Comparison of ENCODE assay signal across 21 cellular contexts in the genomic region with DNA sequence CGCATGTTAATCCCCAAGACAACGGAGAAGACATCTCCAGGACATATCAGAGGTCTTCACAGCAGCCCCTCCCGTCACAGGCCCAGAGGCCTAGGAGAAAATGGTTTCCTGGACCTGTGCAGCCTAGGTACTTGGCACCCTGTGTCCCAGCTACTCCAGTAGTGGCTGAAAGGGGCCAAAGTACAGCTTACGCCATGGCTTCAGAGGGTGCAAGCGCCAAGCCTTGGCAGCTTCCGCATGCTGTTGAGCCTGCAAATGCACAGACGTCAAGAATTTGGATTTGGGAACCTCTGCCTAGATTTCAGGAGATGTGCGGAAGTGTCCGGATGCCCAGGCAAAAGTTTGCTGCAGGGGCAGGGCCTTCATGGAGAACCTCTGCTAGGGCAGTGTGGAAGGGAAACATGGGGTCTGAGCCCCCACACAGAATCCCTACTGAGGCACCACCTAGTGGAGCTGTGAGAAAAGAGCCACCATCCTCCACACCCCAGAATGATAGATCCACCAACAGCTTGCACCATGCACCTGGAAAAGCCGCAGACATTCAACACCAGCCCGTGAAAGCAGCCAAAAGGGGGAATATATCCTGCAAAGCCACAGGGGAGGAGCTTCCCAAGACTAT.
"Had no signal": no experiment of that assay in that cellular context is flagged by ENCODE, and none has a peak within 500 bp of the region (broad histone marks: within the 10 kb centered on the region; RNA-seq: fewer than 3 reads in every experiment).

No MANE protein-coding gene starts in this region.

- H3K27me3 Mint-ChIP-seq: activated B cell treated with CpG ODN at 0.5 μM for 24 hours; activated CD8-positive, alpha-beta memory T cell treated with anti-CD3 and anti-CD28 coated beads, Interleukin-2, amount 10 ng/mL, durations not matched to agents 7 days and 5 days; activated CD8-positive, alpha-beta T cell treated with anti-CD3 and anti-CD28 coated beads for 36 hours; activated naive CD4-positive, alpha-beta T cell treated with anti-CD3 and anti-CD28 coated beads, Interleukin-2, amount 50 U/mL, for 24 hours; activated naive CD8-positive, alpha-beta T cell treated with anti-CD3 and anti-CD28 coated beads, Interleukin-2, amount 50 U/mL, for 24 hours; natural killer cell treated with Interleukin-12 subunit alpha and Interleukin-12 subunit beta and Interleukin-15 and Interleukin-18, amount 100 ng/mL, for 72 hours had no signal

- H3K27me3 ChIP-seq: esophagus squamous epithelium, neutrophil, tibial nerve had no signal

- DNase-seq: activated B cell treated with CpG ODN at 0.5 μM for 24 hours; activated CD4-positive, alpha-beta T cell treated with anti-CD3 and anti-CD28 coated beads, Interleukin-2, amount 50 U/mL, for 1 hour; activated CD8-positive, alpha-beta memory T cell treated with anti-CD3 and anti-CD28 coated beads, Interleukin-2, amount 10 ng/mL, durations not matched to agents 7 days and 5 days; activated CD8-positive, alpha-beta T cell treated with anti-CD3 and anti-CD28 coated beads for 36 hours; activated naive CD8-positive, alpha-beta T cell treated with anti-CD3 and anti-CD28 coated beads, Interleukin-2, amount 50 U/mL, for 24 hours; activated T-cell treated with anti-CD3 and anti-CD28 coated beads, Interleukin-2, amount 50 U/mL, for 48 hours; amygdala; caudate nucleus; cortex of kidney; esophagus squamous epithelium; left ventricle myocardium inferior; mucosa of descending colon; retina; stimulated activated CD4-positive, alpha-beta T cell treated with anti-CD3 and anti-CD28 coated beads, Interleukin-15, amount 100 ng/mL, for 24 hours; stimulated activated naive CD4-positive, alpha-beta T cell treated with Interleukin-2 at 50 U/mL for 16 hours; T-helper 2 cell had no signal

- H3K4me3 ChIP-seq: esophagus squamous epithelium, left ventricle myocardium inferior, mucosa of descending colon, tibial nerve had no signal

- H3K4me1 Mint-ChIP-seq: activated CD8-positive, alpha-beta memory T cell treated with anti-CD3 and anti-CD28 coated beads, Interleukin-2, amount 10 ng/mL, durations not matched to agents 7 days and 5 days; activated naive CD4-positive, alpha-beta T cell treated with anti-CD3 and anti-CD28 coated beads, Interleukin-2, amount 50 U/mL, for 24 hours; activated naive CD8-positive, alpha-beta T cell treated with anti-CD3 and anti-CD28 coated beads, Interleukin-2, amount 50 U/mL, for 24 hours had no signal

- H3K4me1 ChIP-seq: esophagus squamous epithelium, left ventricle myocardium inferior, tibial nerve had no signal

- H3K9me3 Mint-ChIP-seq: activated B cell treated with CpG ODN at 0.5 μM for 24 hours; activated CD8-positive, alpha-beta T cell treated with anti-CD3 and anti-CD28 coated beads for 36 hours; activated naive CD4-positive, alpha-beta T cell treated with anti-CD3 and anti-CD28 coated beads, Interleukin-2, amount 50 U/mL, for 24 hours; activated naive CD8-positive, alpha-beta T cell treated with anti-CD3 and anti-CD28 coated beads, Interleukin-2, amount 50 U/mL, for 24 hours; activated T-helper 2 cell treated with anti-CD3 and anti-CD28 coated beads, Interferon-gamma antibody, Interleukin-2, Interleukin-4, amounts not matched to agents 10 μg/mL and 5 μg/mL and 100 μg/mL, durations not matched to agents 14 hours and 24 hours and 36 hours; natural killer cell treated with Interleukin-12 subunit alpha and Interleukin-12 subunit beta and Interleukin-15 and Interleukin-18, amount 100 ng/mL, for 72 hours had no signal

- ATAC-seq: activated CD8-positive, alpha-beta memory T cell treated with anti-CD3 and anti-CD28 coated beads, Interleukin-2, amount 10 ng/mL, durations not matched to agents 7 days and 5 days; activated CD8-positive, alpha-beta T cell treated with anti-CD3 and anti-CD28 coated beads for 36 hours; activated naive CD8-positive, alpha-beta T cell treated with anti-CD3 and anti-CD28 coated beads, Interleukin-2, amount 50 U/mL, for 24 hours; mucosa of descending colon; natural killer cell treated with Interleukin-12 subunit alpha and Interleukin-12 subunit beta and Interleukin-15 and Interleukin-18, amount 100 ng/mL, for 72 hours had no signal

- H3K27ac ChIP-seq: esophagus squamous epithelium, left ventricle myocardium inferior, neutrophil, tibial nerve had no signal

- H3K9me3 ChIP-seq: esophagus squamous epithelium, left ventricle myocardium inferior, mucosa of descending colon, neutrophil, tibial nerve had no signal

- H3K36me3 Mint-ChIP-seq: activated CD8-positive, alpha-beta memory T cell treated with anti-CD3 and anti-CD28 coated beads, Interleukin-2, amount 10 ng/mL, durations not matched to agents 7 days and 5 days; activated naive CD4-positive, alpha-beta T cell treated with anti-CD3 and anti-CD28 coated beads, Interleukin-2, amount 50 U/mL, for 24 hours; natural killer cell treated with Interleukin-12 subunit alpha and Interleukin-12 subunit beta and Interleukin-15 and Interleukin-18, amount 100 ng/mL, for 72 hours had no signal

- H3K27ac Mint-ChIP-seq: activated B cell treated with CpG ODN at 0.5 μM for 24 hours; activated CD8-positive, alpha-beta memory T cell treated with anti-CD3 and anti-CD28 coated beads, Interleukin-2, amount 10 ng/mL, durations not matched to agents 7 days and 5 days; activated CD8-positive, alpha-beta T cell treated with anti-CD3 and anti-CD28 coated beads for 36 hours; activated naive CD4-positive, alpha-beta T cell treated with anti-CD3 and anti-CD28 coated beads, Interleukin-2, amount 50 U/mL, for 24 hours; activated naive CD8-positive, alpha-beta T cell treated with anti-CD3 and anti-CD28 coated beads, Interleukin-2, amount 50 U/mL, for 24 hours; activated T-helper 2 cell treated with anti-CD3 and anti-CD28 coated beads, Interferon-gamma antibody, Interleukin-2, Interleukin-4, amounts not matched to agents 10 μg/mL and 5 μg/mL and 100 μg/mL, durations not matched to agents 14 hours and 24 hours and 36 hours; natural killer cell treated with Interleukin-12 subunit alpha and Interleukin-12 subunit beta and Interleukin-15 and Interleukin-18, amount 100 ng/mL, for 72 hours had no signal

- H3K4me3 Mint-ChIP-seq: activated B cell treated with CpG ODN at 0.5 μM for 24 hours; activated CD8-positive, alpha-beta memory T cell treated with anti-CD3 and anti-CD28 coated beads, Interleukin-2, amount 10 ng/mL, durations not matched to agents 7 days and 5 days; activated CD8-positive, alpha-beta T cell treated with anti-CD3 and anti-CD28 coated beads for 36 hours; activated naive CD4-positive, alpha-beta T cell treated with anti-CD3 and anti-CD28 coated beads, Interleukin-2, amount 50 U/mL, for 24 hours; activated naive CD8-positive, alpha-beta T cell treated with anti-CD3 and anti-CD28 coated beads, Interleukin-2, amount 50 U/mL, for 24 hours; natural killer cell treated with Interleukin-12 subunit alpha and Interleukin-12 subunit beta and Interleukin-15 and Interleukin-18, amount 100 ng/mL, for 72 hours had no signal

- H3K36me3 ChIP-seq: esophagus squamous epithelium, left ventricle myocardium inferior, neutrophil, tibial nerve had no signal
